8 cellular contexts compared by ENCODE assay signal in genomic region chr4:150828159-150828558, GRCh38.
DNase-seq lines count a peak whose midpoint lies in the region; ATAC-seq and TF ChIP-seq lines count a peak whose summit lies in the region.

No MANE protein-coding gene starts in this region.

- H3K4me3 Mint-ChIP-seq in activated naive CD8-positive, alpha-beta T cell treated with anti-CD3 and anti-CD28 coated beads for 36 hours: no peak overlapping the region
- H3K4me3 Mint-ChIP-seq in stimulated activated naive CD8-positive, alpha-beta T cell treated with anti-CD3 and anti-CD28 coated beads, Interleukin-15, amount 100 ng/mL, for 72 hours: no peak overlapping the region

- H3K36me3 Mint-ChIP-seq in activated naive CD8-positive, alpha-beta T cell treated with anti-CD3 and anti-CD28 coated beads for 36 hours: peaks cover 54% of the 10 kb centered on the region

- DNase-seq in GM12864 (ENCODE audit: low read depth) (peak; percentile 78), NOMO-1 treated with dmso at 0.1 percent for 144 hours (lab: John Stamatoyannopoulos, UW; ENCODE audit: unreplicated experiment) (peak; percentile 18), head of caudate nucleus (no peak), EL (no peak), left ventricle myocardium superior (no peak)
- peak; percentile 7 for DNase-seq in activated naive CD8-positive, alpha-beta T cell treated with anti-CD3 and anti-CD28 coated beads for 36 hours
- DNase-seq in stimulated activated naive CD8-positive, alpha-beta T cell treated with anti-CD3 and anti-CD28 coated beads, Interleukin-15, amount 100 ng/mL, for 72 hours: peak; percentile 1 to 9

- H3K9me3 Mint-ChIP-seq in activated naive CD8-positive, alpha-beta T cell treated with anti-CD3 and anti-CD28 coated beads for 36 hours: no peaks in the 10 kb centered on the region
- no peaks in the 10 kb centered on the region for H3K9me3 Mint-ChIP-seq in stimulated activated naive CD8-positive, alpha-beta T cell treated with anti-CD3 and anti-CD28 coated beads, Interleukin-15, amount 100 ng/mL, for 72 hours

- TF ChIP-seq CTCF in GM12864 (IDR thresholded peaks at IDR 0.05; ENCODE audit: low read depth, low read length, missing control alignments): peak; percentile 52

- no peaks in the 10 kb centered on the region for H3K27me3 Mint-ChIP-seq in activated naive CD8-positive, alpha-beta T cell treated with anti-CD3 and anti-CD28 coated beads for 36 hours
- H3K27me3 Mint-ChIP-seq in stimulated activated naive CD8-positive, alpha-beta T cell treated with anti-CD3 and anti-CD28 coated beads, Interleukin-15, amount 100 ng/mL, for 72 hours: no peaks in the 10 kb centered on the region

- no peak overlapping the region for H3K4me3 ChIP-seq in GM12864 (ENCODE audit: low read depth, low read length)

- peaks cover 9% of the 10 kb centered on the region for H3K4me1 Mint-ChIP-seq in activated naive CD8-positive, alpha-beta T cell treated with anti-CD3 and anti-CD28 coated beads for 36 hours
- H3K4me1 Mint-ChIP-seq in stimulated activated naive CD8-positive, alpha-beta T cell treated with anti-CD3 and anti-CD28 coated beads, Interleukin-15, amount 100 ng/mL, for 72 hours: peaks cover 6% of the 10 kb centered on the region

- intact Hi-C loops in head of caudate nucleus (cut with DNase I) (no loop called here), left ventricle myocardium superior (cut with micrococcal nuclease) (no loop called here)

- H3K27ac Mint-ChIP-seq in activated naive CD8-positive, alpha-beta T cell treated with anti-CD3 and anti-CD28 coated beads for 36 hours: peak overlapping the region; percentile 30
- H3K27ac Mint-ChIP-seq in stimulated activated naive CD8-positive, alpha-beta T cell treated with anti-CD3 and anti-CD28 coated beads, Interleukin-15, amount 100 ng/mL, for 72 hours: no peak overlapping the region

- ATAC-seq in GM21576 (IDR thresholded peaks at IDR 0.05; ENCODE audit: unreplicated experiment) (peak; percentile 95), left ventricle myocardium superior (no peak)
- ATAC-seq in stimulated activated naive CD8-positive, alpha-beta T cell treated with anti-CD3 and anti-CD28 coated beads, Interleukin-15, amount 100 ng/mL, for 72 hours: peak; percentile 65

Comparison
In these comparisons a context has a peak if more than half of its experiments do, and no peak if none do; other contexts are left out.
1. DNase-seq: peak in GM12864 (single experiment), NOMO-1 treated with dmso at 0.1 percent for 144 hours (single experiment), activated naive CD8-positive, alpha-beta T cell treated with anti-CD3 and anti-CD28 coated beads for 36 hours (single experiment) and stimulated activated naive CD8-positive, alpha-beta T cell treated with anti-CD3 and anti-CD28 coated beads, Interleukin-15, amount 100 ng/mL, for 72 hours (2 of 2); none in head of caudate nucleus (0 of 42), EL (single experiment) and left ventricle myocardium superior (single experiment).